ENCODE assay signal across 23 cellular contexts in genomic region chr16:64012166-64012565, GRCh38.
A peak's percentile ranks its signal among the peaks of the same experiment; 100 is the strongest.
DNase-seq lines count a peak whose midpoint lies in the region; ATAC-seq and TF ChIP-seq lines count a peak whose summit lies in the region.
"Had no signal": no experiment of that assay in that cellular context is flagged by ENCODE, and none has a peak within 500 bp of the region (broad histone marks: within the 10 kb centered on the region; RNA-seq: fewer than 3 reads in every experiment).

No MANE protein-coding gene starts in this region.

- DNase-seq in Ammon's horn (ENCODE audit: low spot score) (peak; percentile 1), RPMI7951 (ENCODE audit: low read depth) (peak; percentile 2), fibroblast of the aortic adventitia (ENCODE audit: low read depth) (peak; percentile 2), osteocyte (ENCODE audit: extremely low spot score, unreplicated experiment) (no peak), NCI-H446 treated with DMSO at 0.1 percent for 48 hours (lab: John Stamatoyannopoulos, UW) (no peak), GM19240 (ENCODE audit: insufficient read length, low spot score) (no peak)
- no peak for DNase-seq in activated CD4-positive, alpha-beta memory T cell treated with anti-CD3 and anti-CD28 coated beads for 36 hours
- DNase-seq: activated CD4-positive, alpha-beta T cell treated with anti-CD3 and anti-CD28 coated beads, Interleukin-2, amount 50 U/mL, for 48 hours; aorta; CD4-positive, alpha-beta memory T cell; DMS153; endodermal cell; immature natural killer cell; KBM-7; lower lobe of right lung; NCI-H1930; NCI-H2227 treated with DMSO at 0.1 percent for 48 hours; retina had no signal

- H3K4me1 Mint-ChIP-seq in osteocyte (ENCODE audit: unreplicated experiment) = peaks cover 40% of the 10 kb centered on the region
- H3K4me1 Mint-ChIP-seq in activated CD4-positive, alpha-beta memory T cell treated with anti-CD3 and anti-CD28 coated beads for 36 hours (ENCODE audit: low read depth) = no peaks in the 10 kb centered on the region
- H3K4me1 Mint-ChIP-seq: CD4-positive, alpha-beta memory T cell; immature natural killer cell had no signal

- POLR2A ChIA-PET in activated CD4-positive, alpha-beta memory T cell treated with anti-CD3 and anti-CD28 coated beads for 36 hours (lab: Charles Lee) = no interaction called here

- ATAC-seq in HG02763 (IDR thresholded peaks at IDR 0.05; ENCODE audit: unreplicated experiment) = no peak
- ATAC-seq: GM12878, lower lobe of right lung, Panc1, WTC11 had no signal

- H3K9me3 Mint-ChIP-seq in osteocyte (ENCODE audit: unreplicated experiment) = peaks cover 4% of the 10 kb centered on the region
- peaks cover 41% of the 10 kb centered on the region for H3K9me3 Mint-ChIP-seq in activated CD4-positive, alpha-beta memory T cell treated with anti-CD3 and anti-CD28 coated beads for 36 hours
- H3K9me3 Mint-ChIP-seq: endodermal cell had no signal

- CTCF ChIA-PET in activated CD4-positive, alpha-beta memory T cell treated with anti-CD3 and anti-CD28 coated beads for 36 hours (lab: Charles Lee) = no interaction called here

- intact Hi-C loops in activated CD4-positive, alpha-beta memory T cell treated with anti-CD3 and anti-CD28 coated beads for 36 hours (cut with micrococcal nuclease) = no loop called here

- peaks cover 2% of the 10 kb centered on the region for H3K36me3 Mint-ChIP-seq in osteocyte (ENCODE audit: unreplicated experiment)
- H3K36me3 Mint-ChIP-seq in activated CD4-positive, alpha-beta memory T cell treated with anti-CD3 and anti-CD28 coated beads for 36 hours = no peaks in the 10 kb centered on the region
- H3K36me3 Mint-ChIP-seq: CD4-positive, alpha-beta memory T cell; immature natural killer cell had no signal

- TF ChIP-seq CTCF in fibroblast of the aortic adventitia (IDR thresholded peaks at IDR 0.05; ENCODE audit: insufficient read depth, low read length) (no peak), osteocyte (IDR thresholded peaks at IDR 0.05) (no peak)

- no peak overlapping the region for H3K4me3 Mint-ChIP-seq in osteocyte (ENCODE audit: unreplicated experiment)
- H3K4me3 Mint-ChIP-seq in activated CD4-positive, alpha-beta memory T cell treated with anti-CD3 and anti-CD28 coated beads for 36 hours = no peak overlapping the region
- H3K4me3 Mint-ChIP-seq: CD4-positive, alpha-beta memory T cell; endodermal cell; immature natural killer cell; T-helper 2 cell treated with Interferon-gamma antibody and Interleukin-4, amounts not matched to agents 5 μg/mL and 100 μg/mL, for 36 hours; WTC11 had no signal

- peak overlapping the region; percentile 79 for H3K27ac Mint-ChIP-seq in osteocyte (ENCODE audit: unreplicated experiment)
- no peak overlapping the region for H3K27ac Mint-ChIP-seq in activated CD4-positive, alpha-beta memory T cell treated with anti-CD3 and anti-CD28 coated beads for 36 hours
- H3K27ac Mint-ChIP-seq: CD4-positive, alpha-beta memory T cell; endodermal cell; immature natural killer cell; T-helper 2 cell treated with Interferon-gamma antibody and Interleukin-4, amounts not matched to agents 5 μg/mL and 100 μg/mL, for 36 hours; WTC11 had no signal

- H3K27me3 Mint-ChIP-seq in osteocyte (ENCODE audit: unreplicated experiment) = no peaks in the 10 kb centered on the region
- no peaks in the 10 kb centered on the region for H3K27me3 Mint-ChIP-seq in activated CD4-positive, alpha-beta memory T cell treated with anti-CD3 and anti-CD28 coated beads for 36 hours
- H3K27me3 Mint-ChIP-seq: CD4-positive, alpha-beta memory T cell had no signal

- no peak overlapping the region for H3K4me3 ChIP-seq in fibroblast of the aortic adventitia (ENCODE audit: low read depth, low read length)
- H3K4me3 ChIP-seq: GM12878, lower lobe of right lung had no signal

Comparison
In these comparisons a context has a peak if more than half of its experiments do, and no peak if none do; other contexts are left out.
1. DNase-seq: peak in Ammon's horn (single experiment), RPMI7951 (single experiment) and fibroblast of the aortic adventitia (single experiment); none in osteocyte (single experiment), activated CD4-positive, alpha-beta memory T cell treated with anti-CD3 and anti-CD28 coated beads for 36 hours (single experiment), NCI-H446 treated with DMSO at 0.1 percent for 48 hours (single experiment) and GM19240 (single experiment).